Comparison of ENCODE assay signal across 15 cellular contexts in genomic region chr11:2805388-2806057, GRCh38.
DNase-seq lines count a peak whose midpoint lies in the region; ATAC-seq and TF ChIP-seq lines count a peak whose summit lies in the region.
"Had no signal": no experiment of that assay in that cellular context is flagged by ENCODE, and none has a peak within 500 bp of the region (broad histone marks: within the 10 kb centered on the region; RNA-seq: fewer than 3 reads in every experiment).

No MANE protein-coding gene starts in this region.

- H3K36me3 ChIP-seq in heart left ventricle (no peaks in the 10 kb centered on the region), esophagus squamous epithelium (no peaks in the 10 kb centered on the region), osteoblast (ENCODE audit: insufficient read depth, low read length) (no peaks in the 10 kb centered on the region), vagina (no peaks in the 10 kb centered on the region)
- H3K36me3 ChIP-seq: right lobe of liver had no signal

- peaks cover 22% of the 10 kb centered on the region for H3K4me1 Mint-ChIP-seq in glutamatergic neuron (ENCODE audit: low read depth, unreplicated experiment)
- peaks cover 9% of the 10 kb centered on the region for H3K4me1 Mint-ChIP-seq in activated CD4-positive, alpha-beta T cell treated with anti-CD3 and anti-CD28 coated beads, Interleukin-2, amount 10 ng/mL, durations not matched to agents 7 days and 5 days
- H3K4me1 Mint-ChIP-seq: activated B cell treated with CpG ODN at 0.5 μM for 24 hours had no signal

- H4K20me1 ChIP-seq in osteoblast (ENCODE audit: insufficient read depth, low read length) = no peaks in the 10 kb centered on the region

- DNase-seq in heart left ventricle = peak in 1 of 5 donors; percentile 4
- DNase-seq in cardiac septum (ENCODE audit: low spot score) = no peak
- no peak for DNase-seq in esophagus squamous epithelium (lab: John Stamatoyannopoulos, UW)
- peak; percentile 46 for DNase-seq in osteoblast (ENCODE audit: insufficient read length, low spot score, missing footprints)
- DNase-seq in vagina (ENCODE audit: extremely low spot score in 2 of 2) = no peak
- DNase-seq in glutamatergic neuron = no peak
- no peak for DNase-seq in activated CD4-positive, alpha-beta T cell treated with anti-CD3 and anti-CD28 coated beads, Interleukin-2, amount 10 ng/mL, durations not matched to agents 7 days and 5 days
- DNase-seq in NK-92 (lab: John Stamatoyannopoulos, UW; ENCODE audit: unreplicated experiment) = no peak
- DNase-seq: Calu3; NCI-H1105; NCI-H345; stimulated activated naive CD4-positive, alpha-beta T cell treated with Interleukin-2 at 50 U/mL for 16 hours had no signal

- 82 to 92% (median 89%) methylated on average over 20 of the region's 20 CpGs for WGBS in heart left ventricle, 4 donors
- 78 to 80% methylated on average over 20 of the region's 20 CpGs for WGBS in esophagus squamous epithelium, 2 donors

- H3K9me3 ChIP-seq in heart left ventricle = peaks cover 0 to 6% (median 0%) of the 10 kb centered on the region in 12 donors
- no peaks in the 10 kb centered on the region for H3K9me3 ChIP-seq in esophagus squamous epithelium
- no peaks in the 10 kb centered on the region for H3K9me3 ChIP-seq in osteoblast (ENCODE audit: low read depth, low read length)
- no peaks in the 10 kb centered on the region for H3K9me3 ChIP-seq in vagina
- H3K9me3 ChIP-seq: right lobe of liver had no signal

- no peak for ATAC-seq in heart left ventricle
- ATAC-seq: right lobe of liver had no signal

- TF ChIP-seq POLR2A in heart left ventricle (IDR thresholded peaks at IDR 0.05) (no peak), esophagus squamous epithelium (IDR thresholded peaks at IDR 0.05) (no peak), vagina (IDR thresholded peaks at IDR 0.05) (no peak)

- intact Hi-C loops in heart left ventricle (cut with DNase I) = no loop called here
- intact Hi-C loops in cardiac septum (cut with DNase I) = no loop called here
- intact Hi-C loops in esophagus squamous epithelium (cut with DNase I) = no loop called here
- intact Hi-C loops in vagina (cut with DNase I) = no loop called here

- CTCF ChIA-PET in activated CD4-positive, alpha-beta T cell treated with anti-CD3 and anti-CD28 coated beads, Interleukin-2, amount 10 ng/mL, durations not matched to agents 7 days and 5 days (lab: Charles Lee) = no interaction called here

- no peak overlapping the region for H3K4me2 ChIP-seq in osteoblast (ENCODE audit: insufficient read depth, low read length)

- H3K4me3 Mint-ChIP-seq in glutamatergic neuron (ENCODE audit: unreplicated experiment) = no peak overlapping the region
- no peak overlapping the region for H3K4me3 Mint-ChIP-seq in activated CD4-positive, alpha-beta T cell treated with anti-CD3 and anti-CD28 coated beads, Interleukin-2, amount 10 ng/mL, durations not matched to agents 7 days and 5 days
- H3K4me3 Mint-ChIP-seq: activated B cell treated with CpG ODN at 0.5 μM for 24 hours, IgD-negative memory B cell had no signal

- peaks cover 10% of the 10 kb centered on the region for H3K36me3 Mint-ChIP-seq in glutamatergic neuron (ENCODE audit: unreplicated experiment)
- no peaks in the 10 kb centered on the region for H3K36me3 Mint-ChIP-seq in activated CD4-positive, alpha-beta T cell treated with anti-CD3 and anti-CD28 coated beads, Interleukin-2, amount 10 ng/mL, durations not matched to agents 7 days and 5 days (ENCODE audit: low read depth)

- peaks cover 3% of the 10 kb centered on the region for H3K27me3 Mint-ChIP-seq in glutamatergic neuron (ENCODE audit: unreplicated experiment)
- H3K27me3 Mint-ChIP-seq in activated CD4-positive, alpha-beta T cell treated with anti-CD3 and anti-CD28 coated beads, Interleukin-2, amount 10 ng/mL, durations not matched to agents 7 days and 5 days = no peaks in the 10 kb centered on the region
- H3K27me3 Mint-ChIP-seq: activated B cell treated with CpG ODN at 0.5 μM for 24 hours, IgD-negative memory B cell had no signal

- H3K9me3 Mint-ChIP-seq in glutamatergic neuron (ENCODE audit: unreplicated experiment) = peaks cover 3% of the 10 kb centered on the region
- H3K9me3 Mint-ChIP-seq in activated CD4-positive, alpha-beta T cell treated with anti-CD3 and anti-CD28 coated beads, Interleukin-2, amount 10 ng/mL, durations not matched to agents 7 days and 5 days = peaks cover 3% of the 10 kb centered on the region
- H3K9me3 Mint-ChIP-seq: activated B cell treated with CpG ODN at 0.5 μM for 24 hours, IgD-negative memory B cell had no signal

- H3K4me3 ChIP-seq in heart left ventricle (no peak overlapping the region), esophagus squamous epithelium (no peak overlapping the region), osteoblast (ENCODE audit: insufficient read depth, low read length) (no peak overlapping the region), vagina (no peak overlapping the region)
- H3K4me3 ChIP-seq: right lobe of liver had no signal

- H3K4me1 ChIP-seq in heart left ventricle (peaks cover 0 to 40% (median 26%) of the 10 kb centered on the region in 12 donors), esophagus squamous epithelium (peaks cover 6 to 61% (median 35%) of the 10 kb centered on the region in 3 donors), osteoblast (ENCODE audit: insufficient read depth, low read length) (no peaks in the 10 kb centered on the region), vagina (peaks cover 27% of the 10 kb centered on the region)
- H3K4me1 ChIP-seq: right lobe of liver had no signal

- no peak overlapping the region for H2AFZ ChIP-seq in osteoblast (ENCODE audit: low read length)

- H3K27ac Mint-ChIP-seq in glutamatergic neuron (ENCODE audit: unreplicated experiment) = no peak overlapping the region
- H3K27ac Mint-ChIP-seq in activated CD4-positive, alpha-beta T cell treated with anti-CD3 and anti-CD28 coated beads, Interleukin-2, amount 10 ng/mL, durations not matched to agents 7 days and 5 days = no peak overlapping the region
- H3K27ac Mint-ChIP-seq: activated B cell treated with CpG ODN at 0.5 μM for 24 hours, IgD-negative memory B cell had no signal

- H3K79me2 ChIP-seq in osteoblast (ENCODE audit: insufficient read depth, low read length) = no peaks in the 10 kb centered on the region

- H3K27ac ChIP-seq in heart left ventricle (peak overlapping the region in 10 of 12 donors; percentile 6 to 83 (median 52)), esophagus squamous epithelium (peak overlapping the region; percentile 39 to 88 (median 80)), osteoblast (ENCODE audit: low read depth, low read length) (no peak overlapping the region), vagina (peak overlapping the region; percentile 38)
- H3K27ac ChIP-seq: right lobe of liver had no signal

- TF ChIP-seq CTCF in heart left ventricle (IDR thresholded peaks at IDR 0.05) (no peak), esophagus squamous epithelium (IDR thresholded peaks at IDR 0.05) (no peak), osteoblast (IDR thresholded peaks at IDR 0.05; ENCODE audit: extremely low read depth, low read depth, low read length) (no peak), vagina (IDR thresholded peaks at IDR 0.05) (no peak), glutamatergic neuron (IDR thresholded peaks at IDR 0.05; ENCODE audit: partially characterized antibody, unreplicated experiment) (no peak)

- POLR2A ChIA-PET in activated CD4-positive, alpha-beta T cell treated with anti-CD3 and anti-CD28 coated beads, Interleukin-2, amount 10 ng/mL, durations not matched to agents 7 days and 5 days (lab: Charles Lee) = no interaction called here

- H3K27me3 ChIP-seq in heart left ventricle = no peaks in the 10 kb centered on the region
- peaks cover 0 to 8% (median 0%) of the 10 kb centered on the region in 4 donors for H3K27me3 ChIP-seq in esophagus squamous epithelium
- H3K27me3 ChIP-seq in osteoblast (ENCODE audit: insufficient read depth, low read length) = peaks cover 45% of the 10 kb centered on the region
- no peaks in the 10 kb centered on the region for H3K27me3 ChIP-seq in vagina
- H3K27me3 ChIP-seq: right lobe of liver had no signal
